16 cellular contexts compared by ENCODE assay signal in the genomic region with DNA sequence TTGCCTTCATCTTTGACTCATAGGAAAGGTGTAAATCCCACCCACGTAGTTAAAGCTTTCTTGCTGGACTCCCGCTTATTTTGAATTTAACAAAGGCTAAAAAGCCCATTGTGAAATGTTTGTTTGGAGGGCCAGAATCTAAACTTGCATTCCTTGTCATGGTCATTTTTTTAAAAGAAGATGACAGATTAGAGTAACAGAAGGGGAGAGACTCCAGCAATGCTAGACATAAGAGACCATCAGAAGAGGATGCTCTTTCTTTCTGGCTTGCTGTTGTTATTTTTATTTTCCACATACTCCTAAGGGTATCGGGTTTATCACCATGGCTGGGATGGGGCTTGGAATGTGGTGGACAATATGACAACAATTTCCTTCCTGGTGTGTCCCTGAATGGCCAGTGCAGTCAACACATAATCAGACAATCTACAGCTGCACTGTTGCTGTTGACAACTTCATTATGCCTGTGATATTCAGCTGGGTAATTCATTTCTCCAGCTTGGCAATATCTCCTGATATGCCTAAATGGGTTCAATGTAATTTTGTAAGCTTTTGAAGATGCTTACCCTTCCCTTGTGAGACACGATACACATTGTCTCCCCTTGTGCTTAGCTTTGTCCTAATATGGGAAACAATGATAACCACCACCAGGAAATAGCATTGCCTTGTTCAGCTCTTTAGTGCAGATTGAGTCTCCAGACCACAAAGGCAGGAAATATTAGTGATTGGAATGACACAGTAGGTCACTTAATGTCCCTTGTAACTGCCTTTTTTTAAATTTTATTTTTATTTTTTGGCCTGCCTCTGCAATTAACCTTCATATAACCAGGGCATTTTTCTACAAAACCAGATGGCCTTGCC.
"Had no signal": no experiment of that assay in that cellular context is flagged by ENCODE, and none has a peak within 500 bp of the region (broad histone marks: within the 10 kb centered on the region; RNA-seq: fewer than 3 reads in every experiment).

No MANE protein-coding gene starts in this region.

- ATAC-seq: activated CD4-positive, CD25-positive, alpha-beta regulatory T cell treated with anti-CD3 and anti-CD28 coated beads, Interleukin-2, amount 50 U/mL, for 24 hours; gastrocnemius medialis; mucosa of descending colon; psoas muscle; stimulated activated naive CD8-positive, alpha-beta T cell treated with anti-CD3 and anti-CD28 coated beads, Interleukin-15, amount 100 ng/mL, for 72 hours had no signal

- H3K9me3 ChIP-seq: ascending aorta, gastrocnemius medialis, mucosa of descending colon, psoas muscle, thoracic aorta had no signal

- H3K4me3 Mint-ChIP-seq: activated T-helper 1 cell treated with anti-CD3 and anti-CD28 coated beads, Interleukin-12 subunit alpha, Interleukin-12 subunit beta, Interleukin-2, Interleukin-4 antibody, amounts not matched to agents 30 ng/mL and 10 ng/mL and 1 ng/mL, durations not matched to agents 14 hours and 24 hours and 36 hours; nephron; stimulated activated naive CD8-positive, alpha-beta T cell treated with anti-CD3 and anti-CD28 coated beads, Interleukin-15, amount 100 ng/mL, for 72 hours; T-helper 2 cell treated with Interferon-gamma antibody and Interleukin-4, amounts not matched to agents 5 μg/mL and 100 μg/mL, for 36 hours had no signal

- DNase-seq: activated CD4-positive, alpha-beta T cell treated with anti-CD3 and anti-CD28 coated beads, Interleukin-2, amount 50 U/mL, for 48 hours; activated naive CD4-positive, alpha-beta T cell; gastrocnemius medialis; mammary epithelial cell; mucosa of descending colon; psoas muscle; stimulated activated CD4-positive, alpha-beta T cell treated with anti-CD3 and anti-CD28 coated beads, Interleukin-15, amount 100 ng/mL, for 24 hours; stimulated activated CD4-positive, alpha-beta T cell treated with anti-CD3 and anti-CD28 coated beads, Interleukin-4, amount 100 ng/mL, for 4 hours; stimulated activated naive CD8-positive, alpha-beta T cell treated with anti-CD3 and anti-CD28 coated beads, Interleukin-15, amount 100 ng/mL, for 72 hours had no signal

- H3K27ac Mint-ChIP-seq: activated T-helper 1 cell treated with anti-CD3 and anti-CD28 coated beads, Interleukin-12 subunit alpha, Interleukin-12 subunit beta, Interleukin-2, Interleukin-4 antibody, amounts not matched to agents 30 ng/mL and 10 ng/mL and 1 ng/mL, durations not matched to agents 14 hours and 24 hours and 36 hours; nephron; stimulated activated naive CD8-positive, alpha-beta T cell treated with anti-CD3 and anti-CD28 coated beads, Interleukin-15, amount 100 ng/mL, for 72 hours; T-helper 2 cell treated with Interferon-gamma antibody and Interleukin-4, amounts not matched to agents 5 μg/mL and 100 μg/mL, for 36 hours had no signal

- H3K4me3 ChIP-seq: ascending aorta, gastrocnemius medialis, hepatocyte, mucosa of descending colon, psoas muscle, thoracic aorta had no signal

- H3K27me3 Mint-ChIP-seq: stimulated activated naive CD8-positive, alpha-beta T cell treated with anti-CD3 and anti-CD28 coated beads, Interleukin-15, amount 100 ng/mL, for 72 hours had no signal

- H3K9me3 Mint-ChIP-seq: activated T-helper 1 cell treated with anti-CD3 and anti-CD28 coated beads, Interleukin-12 subunit alpha, Interleukin-12 subunit beta, Interleukin-2, Interleukin-4 antibody, amounts not matched to agents 30 ng/mL and 10 ng/mL and 1 ng/mL, durations not matched to agents 14 hours and 24 hours and 36 hours; nephron; stimulated activated naive CD8-positive, alpha-beta T cell treated with anti-CD3 and anti-CD28 coated beads, Interleukin-15, amount 100 ng/mL, for 72 hours; T-helper 2 cell treated with Interferon-gamma antibody and Interleukin-4, amounts not matched to agents 5 μg/mL and 100 μg/mL, for 36 hours had no signal

- H3K27me3 ChIP-seq: ascending aorta, hepatocyte had no signal

- H3K36me3 ChIP-seq: ascending aorta, gastrocnemius medialis, thoracic aorta had no signal

- H3K4me1 Mint-ChIP-seq: stimulated activated naive CD8-positive, alpha-beta T cell treated with anti-CD3 and anti-CD28 coated beads, Interleukin-15, amount 100 ng/mL, for 72 hours had no signal

- H3K4me1 ChIP-seq: ascending aorta, gastrocnemius medialis, psoas muscle had no signal

- H3K27ac ChIP-seq: ascending aorta, gastrocnemius medialis, hepatocyte, psoas muscle, thoracic aorta had no signal
